ENCODE assay signal across 23 cellular contexts in the genomic region with DNA sequence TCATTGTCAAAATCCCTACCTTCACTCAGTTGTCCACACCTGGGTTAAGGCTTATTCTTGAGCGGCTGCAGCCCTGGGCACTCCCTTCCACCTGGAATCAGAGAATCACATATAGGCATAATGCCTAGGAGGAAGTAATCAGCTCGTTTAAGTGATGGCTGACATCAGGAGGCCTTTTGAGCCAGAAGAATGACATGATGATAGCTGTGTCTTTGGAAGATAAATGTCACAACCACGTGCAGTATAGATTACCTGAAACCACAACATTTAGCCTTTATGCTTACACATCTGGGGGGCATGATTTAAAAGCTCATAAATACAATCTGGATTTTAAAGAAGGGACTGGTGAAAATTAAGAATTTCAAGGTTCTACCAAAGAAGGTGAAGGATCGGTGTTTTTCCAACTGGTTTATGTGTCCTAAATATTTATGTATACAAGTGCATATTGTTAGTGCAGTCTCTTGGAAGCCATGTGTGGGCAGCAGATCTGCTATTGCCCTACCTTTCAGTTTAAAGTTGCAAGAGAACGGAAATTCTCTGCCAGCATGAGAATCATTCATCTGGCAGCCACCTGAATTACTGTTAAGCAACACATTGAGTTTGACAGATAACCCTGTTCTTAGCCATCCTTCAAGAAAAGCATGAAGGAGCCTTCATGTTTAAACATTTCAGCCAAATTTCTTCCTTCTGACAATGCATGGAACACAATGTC.
DNase-seq lines count a peak whose midpoint lies in the region; ATAC-seq and TF ChIP-seq lines count a peak whose summit lies in the region.
"Had no signal": no experiment of that assay in that cellular context is flagged by ENCODE, and none has a peak within 500 bp of the region (broad histone marks: within the 10 kb centered on the region; RNA-seq: fewer than 3 reads in every experiment).

No MANE protein-coding gene starts in this region.

- 77% methylated on average over 5 of the region's 5 CpGs for WGBS in SK-N-SH (ENCODE audit: low lambda C conversion rate)

- TF ChIP-seq RAD21 in SK-N-SH (IDR thresholded peaks at IDR 0.05; ENCODE audit: low read length): no peak

- no peak for ATAC-seq in SK-N-SH treated with all-trans-retinoic acid at 6 μM for 48 hours
- ATAC-seq in left colon: peak; percentile 26
- ATAC-seq: HCT116, Panc1 had no signal

- H3K9me3 ChIP-seq in SK-N-SH (no peaks in the 10 kb centered on the region), ascending aorta (no peaks in the 10 kb centered on the region), tibial artery (no peaks in the 10 kb centered on the region), A673 (ENCODE audit: low read depth, low read length, poor library complexity, severe bottlenecking) (no peaks in the 10 kb centered on the region)

- H3K9ac ChIP-seq in SK-N-SH: no peak overlapping the region
- H3K9ac ChIP-seq: KMS-11 had no signal

- no peak for DNase-seq in SK-N-SH
- no peak for DNase-seq in ascending aorta (ENCODE audit: low spot score in 2 of 2)
- no peak for DNase-seq in left colon
- DNase-seq in tibial artery: no peak
- DNase-seq in LoVo (ENCODE audit: low spot score): no peak
- DNase-seq in A673 (ENCODE audit: low spot score): no peak
- DNase-seq in kidney tubule cell (ENCODE audit: low spot score): no peak
- DNase-seq: CD8-positive, alpha-beta memory T cell; DMS 273 treated with DMSO at 0.1 percent for 48 hours; DND-41; NCI-H1092; NCI-H1694; NCI-H2029 treated with DMSO at 0.1 percent for 48 hours; NCI-H446 treated with DMSO at 0.1 percent for 48 hours; NCI-H526; SHP77 had no signal

- H3K4me2 ChIP-seq in SK-N-SH: no peak overlapping the region
- H3K4me2 ChIP-seq: KMS-11 had no signal

- H3K9me2 ChIP-seq in SK-N-SH: no peaks in the 10 kb centered on the region

- H3K27ac ChIP-seq in SK-N-SH (ENCODE audit: low read depth in 2 of 2, low read length in 1 of 2): peak overlapping the region in 1 of 2 experiments; percentile 71; a peak in 2 of 4 replicates
- H3K27ac ChIP-seq in ascending aorta: peak overlapping the region; percentile 87 to 90
- peak overlapping the region; percentile 72 to 73 for H3K27ac ChIP-seq in tibial artery
- H3K27ac ChIP-seq in A673 (ENCODE audit: low read depth, low read length, poor library complexity, severe bottlenecking): no peak overlapping the region
- H3K27ac ChIP-seq: C4-2B, HL-60, KMS-11, RWPE1 had no signal

- H3F3A ChIP-seq in SK-N-SH (replicated peaks; ENCODE audit: insufficient read depth): no peaks in the 10 kb centered on the region

- BruUV-seq in A673 (replicated peaks; lab: Mats Ljungman, UMichigan): no TSS peak

- POLR2A ChIA-PET in SK-N-SH (lab: Yijun Ruan, JAX) (no interaction called here), A673 (lab: Charles Lee; ENCODE audit: low non-redundant PET) (no interaction called here)

- H3K27me3 ChIP-seq in SK-N-SH (ENCODE audit: insufficient read depth) (no peaks in the 10 kb centered on the region), ascending aorta (no peaks in the 10 kb centered on the region), tibial artery (no peaks in the 10 kb centered on the region), A673 (replicated peaks; ENCODE audit: insufficient read depth, low read depth, low read length, poor library complexity) (peaks cover 48% of the 10 kb centered on the region)

- no peak overlapping the region for H3K4me3 ChIP-seq in SK-N-SH (ENCODE audit: low read depth in 2 of 2, low read length in 1 of 2)
- H3K4me3 ChIP-seq in ascending aorta: no peak overlapping the region
- H3K4me3 ChIP-seq in tibial artery: no peak overlapping the region
- H3K4me3 ChIP-seq in A673 (ENCODE audit: low read depth, low read length, poor library complexity, severe bottlenecking): no peak overlapping the region

- CTCF ChIA-PET in SK-N-SH (lab: Yijun Ruan, JAX) (interaction anchor here (0.8 to 1.1 kb wide), 2 partner anchors 10 to 72 kb away, joined by 3 to 4 read pairs; no protein-coding TSS in a partner anchor), A673 (lab: Charles Lee) (no interaction called here)

- no peaks in the 10 kb centered on the region for H3K79me2 ChIP-seq in SK-N-SH (ENCODE audit: insufficient read depth)

- no peak overlapping the region for H2AFZ ChIP-seq in SK-N-SH (ENCODE audit: low read depth)

- TF ChIP-seq EP300 in SK-N-SH (IDR thresholded peaks at IDR 0.05; ENCODE audit: borderline replicate concordance in 1 of 2, low read depth in 1 of 2, low read length in 1 of 2): no peak

- H4K20me1 ChIP-seq in SK-N-SH (ENCODE audit: insufficient read depth): no peaks in the 10 kb centered on the region

- intact Hi-C loops in ascending aorta (cut with DNase I): loop anchor here (1.0 kb wide), 1 partner anchor 36 kb away; no protein-coding TSS in a partner anchor
- intact Hi-C loops in left colon (cut with DNase I, micrococcal nuclease): no loop called here
- intact Hi-C loops in tibial artery (cut with DNase I; ENCODE audit: low total_unique reads): no loop called here
- intact Hi-C loops in A673 (cut with micrococcal nuclease; ENCODE audit: unreplicated experiment): no loop called here

- H3K4me1 ChIP-seq in SK-N-SH (ENCODE audit: control insufficient read depth in 1 of 2, insufficient read depth in 2 of 2, low read depth in 1 of 2, low read length in 1 of 2) (peaks cover 2 to 16% of the 10 kb centered on the region in 2 experiments; a peak in 2 of 4 replicates), ascending aorta (peaks cover 3 to 33% of the 10 kb centered on the region in 2 donors), tibial artery (peaks cover 0 to 49% (median 7%) of the 10 kb centered on the region in 4 donors), A673 (ENCODE audit: insufficient read depth, low read length, poor library complexity, severe bottlenecking) (no peaks in the 10 kb centered on the region)

- TF ChIP-seq CTCF in SK-N-SH (IDR thresholded peaks at IDR 0.05): no peak
- no peak for TF ChIP-seq CTCF in ascending aorta (IDR thresholded peaks at IDR 0.05)
- no peak for TF ChIP-seq CTCF in tibial artery (IDR thresholded peaks at IDR 0.05)
- no peak for TF ChIP-seq CTCF in A673 (conservative IDR thresholded peaks at IDR 0.05; ENCODE audit: low read depth, low read length)

- no peaks in the 10 kb centered on the region for H3K36me3 ChIP-seq in SK-N-SH (replicated peaks in 1 of 2; ENCODE audit: control insufficient read depth in 1 of 2, insufficient read depth in 2 of 2, low read length in 1 of 2)
- H3K36me3 ChIP-seq in ascending aorta: no peaks in the 10 kb centered on the region
- no peaks in the 10 kb centered on the region for H3K36me3 ChIP-seq in tibial artery
- H3K36me3 ChIP-seq in A673 (ENCODE audit: insufficient read depth, low read length, poor library complexity, severe bottlenecking): no peaks in the 10 kb centered on the region

TF ChIP-seq in SK-N-SH, 30 proteins besides CTCF, POLR2A, EP300 and RAD21 (continues in another document):
- TF ChIP-seq EZH2phosphoT487 (IDR thresholded peaks at IDR 0.05; ENCODE audit: borderline replicate concordance, low read depth): no peak
- no peak for TF ChIP-seq GABPA (IDR thresholded peaks at IDR 0.05; ENCODE audit: low read depth)
- TF ChIP-seq, protein P1, sequence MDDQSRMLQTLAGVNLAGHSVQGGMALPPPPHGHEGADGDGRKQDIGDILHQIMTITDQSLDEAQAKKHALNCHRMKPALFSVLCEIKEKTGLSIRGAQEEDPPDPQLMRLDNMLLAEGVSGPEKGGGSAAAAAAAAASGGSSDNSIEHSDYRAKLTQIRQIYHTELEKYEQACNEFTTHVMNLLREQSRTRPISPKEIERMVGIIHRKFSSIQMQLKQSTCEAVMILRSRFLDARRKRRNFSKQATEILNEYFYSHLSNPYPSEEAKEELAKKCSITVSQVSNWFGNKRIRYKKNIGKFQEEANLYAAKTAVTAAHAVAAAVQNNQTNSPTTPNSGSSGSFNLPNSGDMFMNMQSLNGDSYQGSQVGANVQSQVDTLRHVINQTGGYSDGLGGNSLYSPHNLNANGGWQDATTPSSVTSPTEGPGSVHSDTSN (IDR thresholded peaks at IDR 0.05): peak; percentile 5; the same call in 1 of the 2 replicates
- peak; percentile 5; the same call in 1 of the 2 replicates for TF ChIP-seq TCF12 (IDR thresholded peaks at IDR 0.05)
- no peak for TF ChIP-seq YY1 (IDR thresholded peaks at IDR 0.05; ENCODE audit: low read depth)
- TF ChIP-seq FOXM1 (IDR thresholded peaks at IDR 0.05; ENCODE audit: low read depth): no peak
- no peak for TF ChIP-seq RCOR1 (IDR thresholded peaks at IDR 0.05; ENCODE audit: low read length)

TF ChIP-seq in SK-N-SH treated with all-trans-retinoic acid at 6 μM for 48 hours, 23 proteins besides CTCF, POLR2A, EP300 and RAD21:
- no peak for TF ChIP-seq OSR1 (CRISPR knock-in tag; IDR thresholded peaks at IDR 0.05)
- TF ChIP-seq BACH2 (CRISPR knock-in tag; IDR thresholded peaks at IDR 0.05; ENCODE audit: borderline replicate concordance): no peak
- no peak for TF ChIP-seq ZFP3 (CRISPR knock-in tag; IDR thresholded peaks at IDR 0.05)
- no peak for TF ChIP-seq ZNF8 (CRISPR knock-in tag; IDR thresholded peaks at IDR 0.05)
- no peak for TF ChIP-seq ZNF565 (CRISPR knock-in tag; conservative IDR thresholded peaks at IDR 0.05; ENCODE audit: low read depth)
- no peak for TF ChIP-seq TCF4 (CRISPR knock-in tag; IDR thresholded peaks at IDR 0.05; ENCODE audit: borderline replicate concordance)
- no peak for TF ChIP-seq ESRRG (CRISPR knock-in tag; IDR thresholded peaks at IDR 0.05)
- no peak for TF ChIP-seq ZC3H10 (CRISPR knock-in tag; IDR thresholded peaks at IDR 0.05)
TF ChIP-seq in SK-N-SH treated with all-trans-retinoic acid at 6 μM for 48 hours: peak in this region for 0.
